ENCODE assay signal across 13 cellular contexts in the genomic region with DNA sequence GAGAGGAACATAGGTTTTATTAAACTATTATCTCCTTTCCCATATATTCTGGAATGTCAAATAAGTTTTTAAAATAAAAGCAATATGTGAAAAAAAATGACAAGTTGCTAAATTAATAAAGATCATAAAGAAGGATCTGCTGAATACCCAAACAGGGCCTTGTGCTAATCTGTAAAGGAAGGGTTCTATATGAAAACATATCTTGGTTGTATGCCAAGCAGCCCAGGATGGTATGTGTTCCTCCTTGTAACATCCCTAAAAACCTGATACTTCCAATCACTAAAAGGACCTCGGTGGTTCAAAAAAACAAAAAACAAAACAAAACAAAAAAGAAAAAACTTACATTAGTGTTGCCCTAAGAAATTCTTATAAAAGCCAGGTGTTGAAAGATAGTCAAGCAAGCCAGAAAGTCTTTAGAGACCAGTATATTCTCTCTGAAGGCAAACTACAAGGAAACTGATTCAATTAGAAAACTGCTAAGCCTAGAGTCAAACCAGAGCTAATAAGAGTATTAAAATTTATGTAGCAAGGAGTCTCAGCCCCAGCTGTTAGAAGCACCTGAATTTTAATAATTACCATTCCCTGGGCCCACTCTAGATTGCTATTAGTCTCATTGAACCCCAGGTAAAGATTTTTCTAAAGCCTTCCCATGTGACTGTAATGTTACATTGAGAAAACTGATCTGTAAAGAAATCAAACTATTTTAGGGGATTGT.
A peak's percentile ranks its signal among the peaks of the same experiment; 100 is the strongest.
DNase-seq lines count a peak whose midpoint lies in the region; ATAC-seq and TF ChIP-seq lines count a peak whose summit lies in the region.
"Had no signal": no experiment of that assay in that cellular context is flagged by ENCODE, and none has a peak within 500 bp of the region (broad histone marks: within the 10 kb centered on the region; RNA-seq: fewer than 3 reads in every experiment).

No MANE protein-coding gene starts in this region.

- ATAC-seq in foreskin keratinocyte (no peak), GM19463 (IDR thresholded peaks at IDR 0.05; ENCODE audit: unreplicated experiment) (no peak), left cardiac atrium (no peak)

- intact Hi-C loops in left cardiac atrium (cut with DNase I) (no loop called here), posterior cingulate gyrus (cut with DNase I) (loop anchor here (5.0 kb wide), 1 partner anchor 37 kb away; a partner anchor contains a TSS)

- POLR2A ChIA-PET in AG04450 (lab: Yijun Ruan, JAX) = interaction anchor here (1.0 to 6.4 kb wide), 6 partner anchors 15 to 112 kb away, joined by 4 to 69 read pairs (median 5); a partner anchor contains a TSS

- no peaks in the 10 kb centered on the region for H3K4me1 ChIP-seq in foreskin keratinocyte

- DNase-seq in AG04450 (ENCODE audit: low read depth, low spot score) (no peak), GM12865 (ENCODE audit: low read depth) (peak; percentile 46), RPMI8226 (peak; percentile 31), foreskin keratinocyte (peak; percentile 31 to 53), HuH-7.5 (ENCODE audit: low spot score) (no peak), left cardiac atrium (no peak), posterior cingulate gyrus (no peak)
- DNase-seq: activated naive CD4-positive, alpha-beta T cell treated with anti-CD3 and anti-CD28 coated beads, Interleukin-2, amount 50 U/mL, for 16 hours; CD4-positive, alpha-beta T cell; effector CD4-positive, alpha-beta T cell; kidney glomerular epithelial cell; testis had no signal

- CTCF ChIA-PET in AG04450 (lab: Charles Lee) = interaction anchor here (1.5 to 2.4 kb wide), 3 partner anchors 11 to 18 kb away, joined by 4 to 12 read pairs (median 4); a partner anchor contains a TSS

- H3K4me3 ChIP-seq in AG04450 (ENCODE audit: low read depth, low read length) = peak overlapping the region; percentile 65
- peak overlapping the region; percentile 93 for H3K4me3 ChIP-seq in GM12865 (ENCODE audit: low read depth, low read length)
- H3K4me3 ChIP-seq: testis had no signal

- H3K27ac ChIP-seq in AG04450 (ENCODE audit: low read depth, low read length) = no peak overlapping the region
- H3K27ac ChIP-seq in foreskin keratinocyte = peak overlapping the region; percentile 52
- H3K27ac ChIP-seq: testis had no signal

- H3K27me3 ChIP-seq in AG04450 (ENCODE audit: control insufficient read depth, insufficient read depth, low read length) (no peaks in the 10 kb centered on the region), foreskin keratinocyte (no peaks in the 10 kb centered on the region)
- H3K27me3 ChIP-seq: testis had no signal

- TF ChIP-seq CTCF in AG04450 (IDR thresholded peaks at IDR 0.05; ENCODE audit: low read depth, low read length) (no peak), GM12865 (IDR thresholded peaks at IDR 0.05; ENCODE audit: insufficient read depth, low read depth, low read length, missing control alignments) (no peak), foreskin keratinocyte (conservative IDR thresholded peaks at IDR 0.05) (no peak)

- no peaks in the 10 kb centered on the region for H3K9me3 ChIP-seq in AG04450 (ENCODE audit: control insufficient read depth, insufficient read depth, low read length)
- H3K9me3 ChIP-seq: testis had no signal

Comparison
In these comparisons a context has a peak if more than half of its experiments do, and no peak if none do; other contexts are left out.
1. DNase-seq: peak in GM12865 (single experiment), RPMI8226 (single experiment) and foreskin keratinocyte (2 of 2); none in AG04450 (single experiment), HuH-7.5 (single experiment), left cardiac atrium (single experiment) and posterior cingulate gyrus (0 of 10).